8 cellular contexts compared by ENCODE assay signal in the genomic region with DNA sequence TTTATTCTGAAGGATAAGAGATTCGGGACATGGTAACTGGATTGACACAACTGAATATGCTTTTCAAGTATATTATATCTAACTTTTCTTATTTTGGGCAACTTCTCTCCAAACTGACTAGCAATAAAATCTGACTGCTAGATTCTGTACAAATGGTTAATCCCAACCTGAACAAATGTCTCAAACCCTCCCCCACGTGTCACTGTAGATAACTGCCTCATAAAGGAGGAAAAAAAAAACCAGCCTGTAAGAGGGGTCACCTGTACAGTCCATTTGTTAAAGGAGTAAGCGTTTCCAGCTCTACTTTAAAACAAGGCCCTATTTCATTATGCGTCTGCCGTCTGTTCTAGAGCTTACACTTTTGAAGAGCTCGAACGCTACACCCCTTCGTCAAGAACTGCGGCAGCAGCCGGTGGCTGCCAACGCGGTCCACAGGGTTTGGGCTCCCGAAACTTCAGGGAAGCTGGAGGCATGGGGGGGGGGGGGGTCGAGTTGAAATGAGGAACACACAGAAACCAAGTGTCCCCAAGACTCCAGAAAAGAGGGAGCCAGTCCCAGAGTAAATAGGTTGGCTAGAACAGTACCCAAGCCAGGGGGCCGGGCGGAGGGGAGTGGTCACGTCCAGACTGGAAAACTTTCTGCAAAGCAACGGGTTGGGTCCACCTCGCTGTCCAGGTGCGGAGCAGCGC. TPM values are rescaled to one million over a fixed set of nuclear protein-coding genes. Genes with fewer than 3 reads are reported as not detected.
A peak's percentile ranks its signal among the peaks of the same experiment; 100 is the strongest.
DNase-seq lines count a peak whose midpoint lies in the region; ATAC-seq and TF ChIP-seq lines count a peak whose summit lies in the region.

No MANE protein-coding gene starts in this region.

- H3K27ac Mint-ChIP-seq in activated T-helper 1 cell treated with anti-CD3 and anti-CD28 coated beads, Interleukin-12 subunit alpha, Interleukin-12 subunit beta, Interleukin-2, Interleukin-4 antibody, amounts not matched to agents 30 ng/mL and 10 ng/mL and 1 ng/mL, durations not matched to agents 14 hours and 24 hours and 36 hours = peak overlapping the region; percentile 88

- no peaks in the 10 kb centered on the region for H3K27me3 ChIP-seq in H7 (ENCODE audit: control insufficient read depth, insufficient read depth, low read length)
- no peaks in the 10 kb centered on the region for H3K27me3 ChIP-seq in left ventricle myocardium inferior (ENCODE audit: low read depth)
- no peaks in the 10 kb centered on the region for H3K27me3 ChIP-seq in psoas muscle (ENCODE audit: insufficient read depth in 3 of 3, low read length in 2 of 3)

- peak; percentile 62 to 74 (median 70) for ATAC-seq in psoas muscle

- H3K36me3 ChIP-seq in H7 (replicated peaks; ENCODE audit: control insufficient read depth, insufficient read depth, low read length) (peaks cover 1% of the 10 kb centered on the region; the same call in 1 of the 2 replicates), left ventricle myocardium inferior (no peaks in the 10 kb centered on the region), psoas muscle (ENCODE audit: insufficient read depth in 1 of 2, low read depth in 1 of 2) (peaks cover 0 to 4% of the 10 kb centered on the region in 2 donors)

- intact Hi-C loops in activated T-helper 1 cell treated with anti-CD3 and anti-CD28 coated beads, Interleukin-12 subunit alpha, Interleukin-12 subunit beta, Interleukin-2, Interleukin-4 antibody, amounts not matched to agents 30 ng/mL and 10 ng/mL and 1 ng/mL, durations not matched to agents 14 hours and 24 hours and 36 hours (cut with micrococcal nuclease) = loop anchor here (1.0 to 10.0 kb wide), 9 partner anchors 17 to 1009 kb away; a partner anchor contains a TSS
- intact Hi-C loops in left ventricle myocardium inferior (cut with micrococcal nuclease) = no loop called here
- intact Hi-C loops in psoas muscle (cut with DNase I) = loop anchor here in 1 of 2 donors (5.0 to 10.0 kb wide), 3 partner anchors 159 to 361 kb away; a partner anchor contains a TSS

- peak; percentile 85 for DNase-seq in DMS 273 (lab: John Stamatoyannopoulos, UW; ENCODE audit: unreplicated experiment)
- no peak for DNase-seq in DMS 273 treated with DMSO at 0.1 percent for 48 hours (lab: John Stamatoyannopoulos, UW)
- DNase-seq in H7 = peak; percentile 82
- DNase-seq in Kasumi-1 (lab: John Stamatoyannopoulos, UW) = peak; percentile 49 to 67
- no peak for DNase-seq in activated T-helper 1 cell treated with anti-CD3 and anti-CD28 coated beads, Interleukin-12 subunit alpha, Interleukin-12 subunit beta, Interleukin-2, Interleukin-4 antibody, amounts not matched to agents 30 ng/mL and 10 ng/mL and 1 ng/mL, durations not matched to agents 14 hours and 24 hours and 36 hours (ENCODE audit: low spot score)
- DNase-seq in left ventricle myocardium inferior = no peak
- DNase-seq in psoas muscle = no peak
- no peak for DNase-seq in NCI-H2029 treated with DMSO at 0.1 percent for 48 hours (lab: John Stamatoyannopoulos, UW)

- peak overlapping the region; percentile 89 for H3K4me3 ChIP-seq in H7 (ENCODE audit: insufficient read depth, low read depth, low read length)
- H3K4me3 ChIP-seq in left ventricle myocardium inferior = peak overlapping the region; percentile 87
- H3K4me3 ChIP-seq in psoas muscle = peak overlapping the region; percentile 84

- TF ChIP-seq CTCF in left ventricle myocardium inferior (IDR thresholded peaks at IDR 0.05; ENCODE audit: borderline replicate concordance) (no peak), psoas muscle (IDR thresholded peaks at IDR 0.05) (no peak)

- no peaks in the 10 kb centered on the region for H3K9me3 ChIP-seq in left ventricle myocardium inferior (replicated peaks)
- H3K9me3 ChIP-seq in psoas muscle = no peaks in the 10 kb centered on the region

- H3K4me1 Mint-ChIP-seq in activated T-helper 1 cell treated with anti-CD3 and anti-CD28 coated beads, Interleukin-12 subunit alpha, Interleukin-12 subunit beta, Interleukin-2, Interleukin-4 antibody, amounts not matched to agents 30 ng/mL and 10 ng/mL and 1 ng/mL, durations not matched to agents 14 hours and 24 hours and 36 hours (ENCODE audit: low read depth) = peaks cover 63% of the 10 kb centered on the region

- 2 to 3% (median 3%) methylated on average over 20 to 21 of the region's 21 CpGs for WGBS in psoas muscle, 3 donors

- H3K4me1 ChIP-seq in left ventricle myocardium inferior (peaks cover 62% of the 10 kb centered on the region), psoas muscle (peaks cover 32% of the 10 kb centered on the region)

- H3K27me3 Mint-ChIP-seq in activated T-helper 1 cell treated with anti-CD3 and anti-CD28 coated beads, Interleukin-12 subunit alpha, Interleukin-12 subunit beta, Interleukin-2, Interleukin-4 antibody, amounts not matched to agents 30 ng/mL and 10 ng/mL and 1 ng/mL, durations not matched to agents 14 hours and 24 hours and 36 hours (ENCODE audit: insufficient read depth) = no peaks in the 10 kb centered on the region

- H3K27ac ChIP-seq in left ventricle myocardium inferior (replicated peaks) (peak overlapping the region; percentile 95), psoas muscle (peak overlapping the region; percentile 93)

- H3K9me3 Mint-ChIP-seq in activated T-helper 1 cell treated with anti-CD3 and anti-CD28 coated beads, Interleukin-12 subunit alpha, Interleukin-12 subunit beta, Interleukin-2, Interleukin-4 antibody, amounts not matched to agents 30 ng/mL and 10 ng/mL and 1 ng/mL, durations not matched to agents 14 hours and 24 hours and 36 hours = no peaks in the 10 kb centered on the region

- H3K4me3 Mint-ChIP-seq in activated T-helper 1 cell treated with anti-CD3 and anti-CD28 coated beads, Interleukin-12 subunit alpha, Interleukin-12 subunit beta, Interleukin-2, Interleukin-4 antibody, amounts not matched to agents 30 ng/mL and 10 ng/mL and 1 ng/mL, durations not matched to agents 14 hours and 24 hours and 36 hours = peak overlapping the region; percentile 89

- H3K36me3 Mint-ChIP-seq in activated T-helper 1 cell treated with anti-CD3 and anti-CD28 coated beads, Interleukin-12 subunit alpha, Interleukin-12 subunit beta, Interleukin-2, Interleukin-4 antibody, amounts not matched to agents 30 ng/mL and 10 ng/mL and 1 ng/mL, durations not matched to agents 14 hours and 24 hours and 36 hours (ENCODE audit: low read depth) = peaks cover 12% of the 10 kb centered on the region

RNA-seq across cellular contexts. Expression of a gene that starts 0.5 kb away (rescaled TPM):
- total RNA-seq in H7 (2014; rRNA removed; shearing (Covaris generic)) = 13.5 and 18.4 TPM in 2 replicates
- total RNA-seq in activated T-helper 1 cell treated with anti-CD3 and anti-CD28 coated beads, Interleukin-12 subunit alpha, Interleukin-12 subunit beta, Interleukin-2, Interleukin-4 antibody, amounts not matched to agents 30 ng/mL and 10 ng/mL and 1 ng/mL, durations not matched to agents 14 hours and 24 hours and 36 hours = 36.5 and 39.1 TPM in 2 replicates
- 40.8 TPM for total RNA-seq in left ventricle myocardium inferior
- 10 to 100 TPM; 18.8 to 35.1 (median 20.5) TPM for total RNA-seq in psoas muscle
- polyA plus RNA-seq in psoas muscle = 10 to 100 TPM in 1 of 3 donors, 1 to 10 TPM in 2; 4.8 to 13.5 (median 6.5) TPM

RNA-seq across cellular contexts. Expression of a gene that starts 0.6 kb away (rescaled TPM):
- 22.9 and 28.6 TPM in 2 replicates for total RNA-seq in H7 (2014; rRNA removed; shearing (Covaris generic))
- total RNA-seq in activated T-helper 1 cell treated with anti-CD3 and anti-CD28 coated beads, Interleukin-12 subunit alpha, Interleukin-12 subunit beta, Interleukin-2, Interleukin-4 antibody, amounts not matched to agents 30 ng/mL and 10 ng/mL and 1 ng/mL, durations not matched to agents 14 hours and 24 hours and 36 hours = 11.8 and 13.5 TPM in 2 replicates
- 8.0 TPM for total RNA-seq in left ventricle myocardium inferior
- 1 to 10 TPM; 3.3 to 4.9 (median 4.3) TPM for total RNA-seq in psoas muscle
- polyA plus RNA-seq in psoas muscle = 1 to 10 TPM; 1.6 to 4.3 (median 2.0) TPM

RNA-seq across cellular contexts. Expression of a gene that starts 16.8 kb away (rescaled TPM):
- total RNA-seq in H7 (2014; rRNA removed; shearing (Covaris generic)) = 26.8 and 31.0 TPM in 2 replicates
- 43.5 and 44.5 TPM in 2 replicates for total RNA-seq in activated T-helper 1 cell treated with anti-CD3 and anti-CD28 coated beads, Interleukin-12 subunit alpha, Interleukin-12 subunit beta, Interleukin-2, Interleukin-4 antibody, amounts not matched to agents 30 ng/mL and 10 ng/mL and 1 ng/mL, durations not matched to agents 14 hours and 24 hours and 36 hours
- total RNA-seq in left ventricle myocardium inferior (91.0 TPM), psoas muscle (10 to 100 TPM; 48.5 to 72.6 (median 58.0) TPM)
- polyA plus RNA-seq in psoas muscle = 10 to 100 TPM; 37.4 to 54.8 (median 50.5) TPM

Comparison
In these comparisons a context has a peak if more than half of its experiments do, and no peak if none do; other contexts are left out.
1. DNase-seq: peak in DMS 273 (single experiment), H7 (single experiment) and Kasumi-1 (2 of 2); none in DMS 273 treated with DMSO at 0.1 percent for 48 hours (single experiment), activated T-helper 1 cell treated with anti-CD3 and anti-CD28 coated beads, Interleukin-12 subunit alpha, Interleukin-12 subunit beta, Interleukin-2, Interleukin-4 antibody, amounts not matched to agents 30 ng/mL and 10 ng/mL and 1 ng/mL, durations not matched to agents 14 hours and 24 hours and 36 hours (single experiment), left ventricle myocardium inferior (single experiment), psoas muscle (0 of 2) and NCI-H2029 treated with DMSO at 0.1 percent for 48 hours (single experiment).
2. Peak in every context shown above with its lines, with median percentiles within 50 percentile points of each other: H3K4me3 ChIP-seq.